In the genomic region with DNA sequence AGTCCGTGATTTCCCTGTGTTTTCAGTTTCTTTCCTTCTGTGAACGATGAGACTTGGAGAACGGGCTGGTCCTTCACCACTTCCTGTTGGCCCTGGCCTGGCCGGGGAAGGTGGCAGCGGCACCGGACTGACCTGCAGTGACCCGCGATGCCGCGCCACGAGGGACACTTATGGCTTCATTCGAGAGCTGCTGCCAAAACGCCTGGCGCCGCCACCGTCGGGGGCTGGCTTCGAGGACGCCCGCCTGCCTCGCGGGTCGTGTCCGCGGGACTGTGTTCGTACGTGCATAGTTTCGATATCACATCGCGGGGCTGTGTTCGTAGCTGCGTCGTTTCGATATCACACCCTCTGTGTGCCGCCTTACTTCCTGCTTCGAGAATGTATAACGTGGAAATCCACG, we compare ENCODE assay signal across 2 cellular contexts.
A peak's percentile ranks its signal among the peaks of the same experiment; 100 is the strongest.
TF ChIP-seq lines count a peak whose summit lies in the region.

No MANE protein-coding gene starts in this region.

TF ChIP-seq in HCT116, 20 proteins besides CTCF, POLR2A, EP300 and RAD21:
- TF ChIP-seq EGR1 (IDR thresholded peaks at IDR 0.05; ENCODE audit: low read depth) (no peak), CBX3 (IDR thresholded peaks at IDR 0.05; ENCODE audit: low read depth) (no peak), TCF7L2 (IDR thresholded peaks at IDR 0.05; ENCODE audit: borderline replicate concordance, extremely low read depth, insufficient read depth, insufficient read length) (no peak), EZH2 (IDR thresholded peaks at IDR 0.05) (no peak), SRF (IDR thresholded peaks at IDR 0.05; ENCODE audit: low read depth) (no peak), CEBPB (IDR thresholded peaks at IDR 0.05; ENCODE audit: low read depth) (no peak), SP1 (IDR thresholded peaks at IDR 0.05; ENCODE audit: low read depth) (no peak), FOSL1 (IDR thresholded peaks at IDR 0.05; ENCODE audit: low read depth) (no peak), ELF1 (IDR thresholded peaks at IDR 0.05; ENCODE audit: borderline replicate concordance, low read depth) (no peak), JUND (IDR thresholded peaks at IDR 0.05) (no peak), EZH2phosphoT487 (IDR thresholded peaks at IDR 0.05; ENCODE audit: borderline replicate concordance) (no peak)
- TF ChIP-seq, protein P1, sequence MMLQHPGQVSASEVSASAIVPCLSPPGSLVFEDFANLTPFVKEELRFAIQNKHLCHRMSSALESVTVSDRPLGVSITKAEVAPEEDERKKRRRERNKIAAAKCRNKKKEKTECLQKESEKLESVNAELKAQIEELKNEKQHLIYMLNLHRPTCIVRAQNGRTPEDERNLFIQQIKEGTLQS (IDR thresholded peaks at IDR 0.05) = no peak
- TF ChIP-seq, protein P2, sequence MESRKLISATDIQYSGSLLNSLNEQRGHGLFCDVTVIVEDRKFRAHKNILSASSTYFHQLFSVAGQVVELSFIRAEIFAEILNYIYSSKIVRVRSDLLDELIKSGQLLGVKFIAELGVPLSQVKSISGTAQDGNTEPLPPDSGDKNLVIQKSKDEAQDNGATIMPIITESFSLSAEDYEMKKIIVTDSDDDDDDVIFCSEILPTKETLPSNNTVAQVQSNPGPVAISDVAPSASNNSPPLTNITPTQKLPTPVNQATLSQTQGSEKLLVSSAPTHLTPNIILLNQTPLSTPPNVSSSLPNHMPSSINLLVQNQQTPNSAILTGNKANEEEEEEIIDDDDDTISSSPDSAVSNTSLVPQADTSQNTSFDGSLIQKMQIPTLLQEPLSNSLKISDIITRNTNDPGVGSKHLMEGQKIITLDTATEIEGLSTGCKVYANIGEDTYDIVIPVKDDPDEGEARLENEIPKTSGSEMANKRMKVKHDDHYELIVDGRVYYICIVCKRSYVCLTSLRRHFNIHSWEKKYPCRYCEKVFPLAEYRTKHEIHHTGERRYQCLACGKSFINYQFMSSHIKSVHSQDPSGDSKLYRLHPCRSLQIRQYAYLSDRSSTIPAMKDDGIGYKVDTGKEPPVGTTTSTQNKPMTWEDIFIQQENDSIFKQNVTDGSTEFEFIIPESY (IDR thresholded peaks at IDR 0.05; ENCODE audit: extremely low read depth, insufficient replicate concordance, low read length) = no peak
- TF ChIP-seq, protein P3, sequence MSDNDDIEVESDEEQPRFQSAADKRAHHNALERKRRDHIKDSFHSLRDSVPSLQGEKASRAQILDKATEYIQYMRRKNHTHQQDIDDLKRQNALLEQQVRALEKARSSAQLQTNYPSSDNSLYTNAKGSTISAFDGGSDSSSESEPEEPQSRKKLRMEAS (IDR thresholded peaks at IDR 0.05) = no peak

TF ChIP-seq in K562, 482 proteins besides CTCF, POLR2A, EP300 and RAD21:
- TF ChIP-seq TAF15 (IDR thresholded peaks at IDR 0.05; ENCODE audit: low read depth, low read length) (no peak), ZNF57 (CRISPR knock-in tag; IDR thresholded peaks at IDR 0.05) (no peak), IRF1 (CRISPR knock-in tag; IDR thresholded peaks at IDR 0.05; ENCODE audit: borderline replicate concordance) (no peak), RBM22 (IDR thresholded peaks at IDR 0.05; ENCODE audit: low read depth, low read length, poor library complexity, severe bottlenecking) (peak; percentile 18), LARP7 (IDR thresholded peaks at IDR 0.05) (no peak), FOXA3 (CRISPR knock-in tag; conservative IDR thresholded peaks at IDR 0.05 in 1 of 2, IDR thresholded peaks at IDR 0.05 in 1 of 2) (no peak), SAFB2 (IDR thresholded peaks at IDR 0.05; ENCODE audit: borderline replicate concordance, low read depth, low read length, severe bottlenecking) (no peak), STAT6 (CRISPR knock-in tag; IDR thresholded peaks at IDR 0.05) (no peak), PYGO2 (tag; IDR thresholded peaks at IDR 0.05) (no peak), POLR2G (IDR thresholded peaks at IDR 0.05; ENCODE audit: low read depth, low read length) (peak; percentile 53), EHMT2 (IDR thresholded peaks at IDR 0.05) (no peak), ELF1 (tag; IDR thresholded peaks at IDR 0.05) (no peak), E2F3 (CRISPR knock-in tag; IDR thresholded peaks at IDR 0.05) (no peak), ZNF77 (CRISPR knock-in tag; IDR thresholded peaks at IDR 0.05) (no peak)
- TF ChIP-seq, protein P4, sequence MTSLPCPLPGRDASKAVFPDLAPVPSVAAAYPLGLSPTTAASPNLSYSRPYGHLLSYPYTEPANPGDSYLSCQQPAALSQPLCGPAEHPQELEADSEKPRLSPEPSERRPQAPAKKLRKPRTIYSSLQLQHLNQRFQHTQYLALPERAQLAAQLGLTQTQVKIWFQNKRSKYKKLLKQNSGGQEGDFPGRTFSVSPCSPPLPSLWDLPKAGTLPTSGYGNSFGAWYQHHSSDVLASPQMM (CRISPR knock-in tag; IDR thresholded peaks at IDR 0.05) = no peak
- TF ChIP-seq, protein P2 (CRISPR knock-in tag; IDR thresholded peaks at IDR 0.05) = peak; percentile 87
- TF ChIP-seq, protein P5, sequence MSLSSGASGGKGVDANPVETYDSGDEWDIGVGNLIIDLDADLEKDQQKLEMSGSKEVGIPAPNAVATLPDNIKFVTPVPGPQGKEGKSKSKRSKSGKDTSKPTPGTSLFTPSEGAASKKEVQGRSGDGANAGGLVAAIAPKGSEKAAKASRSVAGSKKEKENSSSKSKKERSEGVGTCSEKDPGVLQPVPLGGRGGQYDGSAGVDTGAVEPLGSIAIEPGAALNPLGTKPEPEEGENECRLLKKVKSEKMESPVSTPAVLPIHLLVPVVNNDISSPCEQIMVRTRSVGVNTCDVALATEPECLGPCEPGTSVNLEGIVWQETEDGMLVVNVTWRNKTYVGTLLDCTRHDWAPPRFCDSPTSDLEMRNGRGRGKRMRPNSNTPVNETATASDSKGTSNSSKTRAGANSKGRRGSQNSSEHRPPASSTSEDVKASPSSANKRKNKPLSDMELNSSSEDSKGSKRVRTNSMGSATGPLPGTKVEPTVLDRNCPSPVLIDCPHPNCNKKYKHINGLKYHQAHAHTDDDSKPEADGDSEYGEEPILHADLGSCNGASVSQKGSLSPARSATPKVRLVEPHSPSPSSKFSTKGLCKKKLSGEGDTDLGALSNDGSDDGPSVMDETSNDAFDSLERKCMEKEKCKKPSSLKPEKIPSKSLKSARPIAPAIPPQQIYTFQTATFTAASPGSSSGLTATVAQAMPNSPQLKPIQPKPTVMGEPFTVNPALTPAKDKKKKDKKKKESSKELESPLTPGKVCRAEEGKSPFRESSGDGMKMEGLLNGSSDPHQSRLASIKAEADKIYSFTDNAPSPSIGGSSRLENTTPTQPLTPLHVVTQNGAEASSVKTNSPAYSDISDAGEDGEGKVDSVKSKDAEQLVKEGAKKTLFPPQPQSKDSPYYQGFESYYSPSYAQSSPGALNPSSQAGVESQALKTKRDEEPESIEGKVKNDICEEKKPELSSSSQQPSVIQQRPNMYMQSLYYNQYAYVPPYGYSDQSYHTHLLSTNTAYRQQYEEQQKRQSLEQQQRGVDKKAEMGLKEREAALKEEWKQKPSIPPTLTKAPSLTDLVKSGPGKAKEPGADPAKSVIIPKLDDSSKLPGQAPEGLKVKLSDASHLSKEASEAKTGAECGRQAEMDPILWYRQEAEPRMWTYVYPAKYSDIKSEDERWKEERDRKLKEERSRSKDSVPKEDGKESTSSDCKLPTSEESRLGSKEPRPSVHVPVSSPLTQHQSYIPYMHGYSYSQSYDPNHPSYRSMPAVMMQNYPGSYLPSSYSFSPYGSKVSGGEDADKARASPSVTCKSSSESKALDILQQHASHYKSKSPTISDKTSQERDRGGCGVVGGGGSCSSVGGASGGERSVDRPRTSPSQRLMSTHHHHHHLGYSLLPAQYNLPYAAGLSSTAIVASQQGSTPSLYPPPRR (CRISPR knock-in tag; IDR thresholded peaks at IDR 0.05; ENCODE audit: borderline replicate concordance) = no peak
